In genomic region chr1:25710583-25711347, GRCh38 we compare ENCODE assay signal across 17 cellular contexts.
DNase-seq lines count a peak whose midpoint lies in the region; ATAC-seq and TF ChIP-seq lines count a peak whose summit lies in the region.
"Had no signal": no experiment of that assay in that cellular context is flagged by ENCODE, and none has a peak within 500 bp of the region (broad histone marks: within the 10 kb centered on the region; RNA-seq: fewer than 3 reads in every experiment).

No MANE protein-coding gene starts in this region.

- H3K9ac ChIP-seq in adipocyte (ENCODE audit: low read length): no peak overlapping the region

- peaks cover 94% of the 10 kb centered on the region for H3K4me1 Mint-ChIP-seq in CD4-positive, alpha-beta T cell (ENCODE audit: low read depth)

- H3K27ac ChIP-seq in ACC112 (ENCODE audit: low read depth, low read length): peak overlapping the region; percentile 61
- H3K27ac ChIP-seq in CD4-positive, alpha-beta T cell (ENCODE audit: low read depth, low read length): no peak overlapping the region
- H3K27ac ChIP-seq: esophagus muscularis mucosa, lower lobe of right lung, pancreas, testis had no signal

- intact Hi-C loops in CD4-positive, alpha-beta T cell (cut with DNase I, micrococcal nuclease): no loop called here

- peaks cover 15% of the 10 kb centered on the region for H3K36me3 Mint-ChIP-seq in CD4-positive, alpha-beta T cell (ENCODE audit: low read depth)

- CTCF ChIA-PET in CD4-positive, alpha-beta T cell (lab: Charles Lee): no interaction called here

- H3K9me3 Mint-ChIP-seq in CD4-positive, alpha-beta T cell: no peaks in the 10 kb centered on the region

- POLR2A ChIA-PET in CD4-positive, alpha-beta T cell (lab: Charles Lee): interaction anchor here (1.0 to 1.2 kb wide), 2 partner anchors 9 to 92 kb away, joined by 3 to 4 read pairs; no protein-coding TSS in a partner anchor

- no peaks in the 10 kb centered on the region for H3K79me2 ChIP-seq in ACC112 (ENCODE audit: control insufficient read depth, insufficient read depth, low read length, unreplicated experiment)

- no peak for ATAC-seq in CD4-positive, alpha-beta T cell (ENCODE audit: poor library complexity)
- ATAC-seq in GM18519 (IDR thresholded peaks at IDR 0.05; ENCODE audit: low FRiP score, unreplicated experiment): no peak

- peak overlapping the region; percentile 20 for H3K4me3 Mint-ChIP-seq in CD4-positive, alpha-beta T cell

- H3K27me3 Mint-ChIP-seq in CD4-positive, alpha-beta T cell: no peaks in the 10 kb centered on the region

- H3K4me3 ChIP-seq in ACC112 (ENCODE audit: low read depth, low read length) (no peak overlapping the region), adipocyte (ENCODE audit: low read length) (no peak overlapping the region)
- H3K4me3 ChIP-seq: esophagus muscularis mucosa, lower lobe of right lung, pancreas, skin epidermis, testis had no signal

- DNase-seq in CD4-positive, alpha-beta T cell: no peak
- DNase-seq in adipocyte (ENCODE audit: low read depth) (peak; percentile 19), mesenteric fat pad (ENCODE audit: low spot score) (peak; percentile 9), anterior cingulate cortex (lab: John Stamatoyannopoulos, UW) (no peak), DMS79 (lab: John Stamatoyannopoulos, UW) (no peak), AG08396 (ENCODE audit: low spot score) (no peak)
- DNase-seq: NCI-H1105, NCI-H510A treated with DMSO at 0.1 percent for 48 hours, SHP77, testis had no signal

- peaks cover 42% of the 10 kb centered on the region for H3K4me1 ChIP-seq in ACC112 (ENCODE audit: control insufficient read depth, insufficient read depth, low read length, unreplicated experiment)
- peaks cover 50% of the 10 kb centered on the region for H3K4me1 ChIP-seq in adipocyte (ENCODE audit: control insufficient read depth, insufficient read depth, low read length)
- H3K4me1 ChIP-seq: pancreas had no signal

- H3K9me3 ChIP-seq in CD4-positive, alpha-beta T cell (ENCODE audit: control insufficient read depth, low read length): no peaks in the 10 kb centered on the region
- H3K9me3 ChIP-seq in adipocyte (ENCODE audit: control insufficient read depth, low read length): no peaks in the 10 kb centered on the region
- H3K9me3 ChIP-seq: esophagus muscularis mucosa, heart left ventricle, lower lobe of right lung, pancreas, testis had no signal

- no peak overlapping the region for H2AFZ ChIP-seq in ACC112 (ENCODE audit: low read length, unreplicated experiment)

- H3K27me3 ChIP-seq in ACC112 (ENCODE audit: insufficient read depth, low read length): no peaks in the 10 kb centered on the region
- H3K27me3 ChIP-seq in CD4-positive, alpha-beta T cell (ENCODE audit: control insufficient read depth, insufficient read depth, low read length): no peaks in the 10 kb centered on the region
- no peaks in the 10 kb centered on the region for H3K27me3 ChIP-seq in adipocyte (replicated peaks; ENCODE audit: control insufficient read depth, insufficient read depth, low read length)
- H3K27me3 ChIP-seq: esophagus muscularis mucosa, heart left ventricle, pancreas, testis had no signal

- H3K36me3 ChIP-seq in ACC112 (ENCODE audit: insufficient read depth, low read length) (no peaks in the 10 kb centered on the region), adipocyte (ENCODE audit: control insufficient read depth, insufficient read depth, low read length, severe bottlenecking) (no peaks in the 10 kb centered on the region)
- H3K36me3 ChIP-seq: esophagus muscularis mucosa, heart left ventricle, lower lobe of right lung, pancreas had no signal

- peak overlapping the region; percentile 80 for H3K27ac Mint-ChIP-seq in CD4-positive, alpha-beta T cell

- TF ChIP-seq CTCF in CD4-positive, alpha-beta T cell (IDR thresholded peaks at IDR 0.05): no peak

Comparison
In these comparisons a context has a peak if more than half of its experiments do, and no peak if none do; other contexts are left out.
1. DNase-seq: peak in adipocyte (single experiment) and mesenteric fat pad (single experiment); none in CD4-positive, alpha-beta T cell (0 of 10), anterior cingulate cortex (0 of 58), DMS79 (single experiment) and AG08396 (single experiment).